In genomic region chr2:146241023-146241422, GRCh38 we compare ENCODE assay signal across 25 cellular contexts.
"Had no signal": no experiment of that assay in that cellular context is flagged by ENCODE, and none has a peak within 500 bp of the region (broad histone marks: within the 10 kb centered on the region; RNA-seq: fewer than 3 reads in every experiment).

No MANE protein-coding gene starts in this region.

- H3K4me1 ChIP-seq: ascending aorta, Peyer's patch had no signal

- H3K4me3 ChIP-seq: ascending aorta, Peyer's patch had no signal

- H3K36me3 ChIP-seq: ascending aorta, Peyer's patch had no signal

- H3K9me3 ChIP-seq: ascending aorta, Peyer's patch had no signal

- H3K4me2 ChIP-seq: KMS-11 had no signal

- H3K9ac ChIP-seq: KMS-11 had no signal

- FAIRE-seq: TTC549 had no signal

- H3K27ac ChIP-seq: ascending aorta, KMS-11, Peyer's patch, RWPE1 had no signal

- DNase-seq: activated B cell treated with CpG ODN at 0.5 μM for 24 hours; activated CD4-positive, alpha-beta memory T cell treated with anti-CD3 and anti-CD28 coated beads for 36 hours; activated CD4-positive, alpha-beta T cell treated with anti-CD3 and anti-CD28 coated beads, Interleukin-2, amount 10 ng/mL, durations not matched to agents 7 days and 5 days; activated CD8-positive, alpha-beta memory T cell treated with anti-CD3 and anti-CD28 coated beads for 24 hours; activated effector memory CD4-positive, alpha-beta T cell treated with anti-CD3 and anti-CD28 coated beads, Interleukin-2, amount 50 U/mL, for 16 hours; activated naive CD4-positive, alpha-beta T cell treated with Interleukin-2 at 50 U/mL for 16 hours; activated naive CD8-positive, alpha-beta T cell treated with anti-CD3 and anti-CD28 coated beads, Interleukin-2, amount 50 U/mL, for 24 hours; activated T-cell treated with anti-CD3 and anti-CD28 coated beads, Interleukin-2, amount 50 U/mL, for 4 hours; amniotic stem cell; MM.1S; NCI-H1105 treated with DMSO at 0.1 percent for 48 hours; NCI-H1436 treated with DMSO at 0.1 percent for 48 hours; NCI-H187; NCI-H2081; NCI-H446; OCI-M1; Peyer's patch; SHP77; T-helper 17 cell; T-helper 9 cell had no signal

- H3K27me3 ChIP-seq: ascending aorta, Peyer's patch had no signal

- ATAC-seq: activated naive CD4-positive, alpha-beta T cell treated with anti-CD3 and anti-CD28 coated beads, Interleukin-2, amount 50 U/mL, for 72 hours; activated naive CD8-positive, alpha-beta T cell treated with anti-CD3 and anti-CD28 coated beads, Interleukin-2, amount 50 U/mL, for 24 hours; activated T-cell treated with anti-CD3 and anti-CD28 coated beads, Interleukin-2, amount 50 U/mL, for 4 hours; T-helper 17 cell had no signal
